ENCODE assay signal across 24 cellular contexts in the genomic region with DNA sequence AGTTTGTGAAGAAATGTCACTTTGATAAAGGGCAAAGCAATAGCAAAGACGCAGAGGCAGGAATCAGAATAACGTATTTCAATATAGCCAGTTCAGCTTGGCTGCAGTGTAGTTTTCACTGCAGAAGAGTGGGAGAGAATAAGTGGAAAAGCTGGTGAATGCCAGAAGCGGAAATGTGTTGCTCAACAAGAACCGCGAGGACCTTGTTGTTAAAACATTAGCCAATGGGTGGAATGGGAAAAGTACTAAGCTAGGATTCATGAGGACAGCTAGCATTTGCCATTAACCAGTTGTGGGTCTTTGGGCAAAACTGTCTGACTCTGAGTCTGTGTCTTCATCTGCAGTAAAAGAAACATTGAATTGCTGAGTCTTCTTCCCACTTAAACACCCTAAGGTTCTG.
"Had no signal": no experiment of that assay in that cellular context is flagged by ENCODE, and none has a peak within 500 bp of the region (broad histone marks: within the 10 kb centered on the region; RNA-seq: fewer than 3 reads in every experiment).

No MANE protein-coding gene starts in this region.

- H3K27me3 Mint-ChIP-seq: progenitor cell of endocrine pancreas, type B pancreatic cell had no signal

- H3K27ac ChIP-seq: gastrocnemius medialis, heart left ventricle, hepatocyte, neural progenitor cell, parathyroid adenoma, right lobe of liver, stomach, tibial artery had no signal

- H3K9me3 Mint-ChIP-seq: neural progenitor cell, type B pancreatic cell had no signal

- H3K4me1 Mint-ChIP-seq: nephron had no signal

- H3K9ac ChIP-seq: neural progenitor cell, parathyroid adenoma had no signal

- H3K36me3 ChIP-seq: gastrocnemius medialis, heart left ventricle, neural progenitor cell, right lobe of liver, stomach, tibial artery had no signal

- ATAC-seq: gastrocnemius medialis; heart left ventricle; left lobe of liver; naive thymus-derived CD4-positive, alpha-beta T cell; right lobe of liver had no signal

- H3K27ac Mint-ChIP-seq: nephron, neural progenitor cell, progenitor cell of endocrine pancreas, type B pancreatic cell had no signal

- H3K4me1 ChIP-seq: gastrocnemius medialis, heart left ventricle, neural progenitor cell, parathyroid adenoma, right lobe of liver, stomach, tibial artery had no signal

- H3K27me3 ChIP-seq: gastrocnemius medialis, heart left ventricle, hepatocyte, neural progenitor cell, right lobe of liver, stomach, tibial artery had no signal

- DNase-seq: cortex of kidney; foreskin fibroblast; gastrocnemius medialis; heart left ventricle; kidney; mesenchymal stem cell; midbrain; naive thymus-derived CD4-positive, alpha-beta T cell; right lobe of liver; small intestine; stimulated activated CD4-positive, alpha-beta T cell treated with anti-CD3 and anti-CD28 coated beads, Interleukin-12 subunit alpha, Interleukin-12 subunit beta, amount 100 ng/mL, for 4 hours; stimulated activated CD4-positive, alpha-beta T cell treated with anti-CD3 and anti-CD28 coated beads, Interleukin-1b, Interleukin-23, amount 100 ng/mL, for 48 hours; stimulated activated CD4-positive, alpha-beta T cell treated with anti-CD3 and anti-CD28 coated beads, Interleukin-4, amount 100 ng/mL, for 1 hour; stimulated activated CD8-positive, alpha-beta memory T cell treated with anti-CD3 and anti-CD28 coated beads, Interleukin-4, amount 100 ng/mL, for 48 hours; stimulated activated naive CD4-positive, alpha-beta T cell; stomach; tibial artery had no signal

- H3K4me3 ChIP-seq: gastrocnemius medialis, heart left ventricle, hepatocyte, neural progenitor cell, right lobe of liver, stomach, tibial artery had no signal

- H3K9me3 ChIP-seq: gastrocnemius medialis, heart left ventricle, right lobe of liver, stomach, tibial artery had no signal

- H3K36me3 Mint-ChIP-seq: neural progenitor cell, type B pancreatic cell had no signal

- H3K4me3 Mint-ChIP-seq: naive thymus-derived CD4-positive, alpha-beta T cell; nephron; neural progenitor cell; type B pancreatic cell had no signal
